ENCODE assay signal across 23 cellular contexts in genomic region chr7:137959987-137960386, GRCh38. TPM values are rescaled to one million over a fixed set of nuclear protein-coding genes. Genes with fewer than 3 reads are reported as not detected.
DNase-seq lines count a peak whose midpoint lies in the region; ATAC-seq and TF ChIP-seq lines count a peak whose summit lies in the region.
"Had no signal": no experiment of that assay in that cellular context is flagged by ENCODE, and none has a peak within 500 bp of the region (broad histone marks: within the 10 kb centered on the region; RNA-seq: fewer than 3 reads in every experiment).

No MANE protein-coding gene starts in this region.

- peaks cover 93% of the 10 kb centered on the region for H3K4me1 ChIP-seq in Caco-2
- H3K4me1 ChIP-seq in tibial artery: peaks cover 0 to 92% (median 54%) of the 10 kb centered on the region in 4 donors

- H3K9me3 Mint-ChIP-seq in Caco-2 (ENCODE audit: unreplicated experiment): no peaks in the 10 kb centered on the region
- no peaks in the 10 kb centered on the region for H3K9me3 Mint-ChIP-seq in WTC11
- H3K9me3 Mint-ChIP-seq: CD4-positive, alpha-beta memory T cell had no signal

- no peak for TF ChIP-seq CTCF in Caco-2 (IDR thresholded peaks at IDR 0.05; ENCODE audit: insufficient read depth in 1 of 2, low read depth in 1 of 2, low read length in 1 of 2, severe bottlenecking in 1 of 2, unreplicated experiment in 1 of 2)
- TF ChIP-seq CTCF in WTC11 (IDR thresholded peaks at IDR 0.05): no peak
- no peak for TF ChIP-seq CTCF in choroid plexus epithelial cell (conservative IDR thresholded peaks at IDR 0.05; ENCODE audit: low read depth, low read length)
- TF ChIP-seq CTCF in tibial artery (IDR thresholded peaks at IDR 0.05): no peak

- H3K27me3 ChIP-seq in Caco-2 (replicated peaks; ENCODE audit: control insufficient read depth, insufficient read depth, low read length) (no peaks in the 10 kb centered on the region), tibial artery (no peaks in the 10 kb centered on the region)

- POLR2A ChIA-PET in Caco-2 (lab: Charles Lee) (no interaction called here), WTC11 (lab: Charles Lee) (no interaction called here)

- H3K27me3 Mint-ChIP-seq in Caco-2 (ENCODE audit: insufficient read depth, unreplicated experiment): no peaks in the 10 kb centered on the region
- H3K27me3 Mint-ChIP-seq in WTC11 (ENCODE audit: low read depth): no peaks in the 10 kb centered on the region
- H3K27me3 Mint-ChIP-seq: CD4-positive, alpha-beta memory T cell had no signal

- no peak for ATAC-seq in WTC11
- ATAC-seq: A549 had no signal

- H3K4me1 Mint-ChIP-seq in Caco-2 (ENCODE audit: low read depth, unreplicated experiment): peaks cover 78% of the 10 kb centered on the region
- peaks cover 64% of the 10 kb centered on the region for H3K4me1 Mint-ChIP-seq in WTC11

- CTCF ChIA-PET in Caco-2 (lab: Charles Lee) (no interaction called here), WTC11 (lab: Charles Lee) (no interaction called here)

- H3K36me3 ChIP-seq in Caco-2 (ENCODE audit: control insufficient read depth, insufficient read depth, low read length) (no peaks in the 10 kb centered on the region), tibial artery (no peaks in the 10 kb centered on the region)

- DNase-seq in Caco-2: no peak
- DNase-seq in WTC11 (ENCODE audit: low spot score): no peak
- peak; percentile 48 for DNase-seq in choroid plexus epithelial cell (ENCODE audit: low read depth)
- DNase-seq in tibial artery: no peak
- no peak for DNase-seq in mesenteric fat pad (ENCODE audit: low spot score)
- no peak for DNase-seq in T-helper 9 cell
- DNase-seq in A172 (ENCODE audit: low spot score): no peak
- DNase-seq: C1 segment of cervical spinal cord; CD4-positive, alpha-beta memory T cell; DMS153; DND-41; H7; Kasumi-1; MV-4-11; NCI-H1105 treated with DMSO at 0.1 percent for 48 hours; NCI-H146; NCI-H1930; NCI-H2107; NCI-H524; NCI-H748 treated with DMSO at 0.1 percent for 48 hours; SIG-M5 had no signal

- H3K27ac Mint-ChIP-seq in Caco-2 (ENCODE audit: unreplicated experiment) (peak overlapping the region; percentile 73), WTC11 (peak overlapping the region; percentile 31; the same call in 1 of the 2 replicates)
- H3K27ac Mint-ChIP-seq: CD4-positive, alpha-beta memory T cell had no signal

- H3K4me3 ChIP-seq in Caco-2 (ENCODE audit: low read depth, low read length) (no peak overlapping the region), choroid plexus epithelial cell (ENCODE audit: low read depth, low read length) (no peak overlapping the region), tibial artery (no peak overlapping the region)
- H3K4me3 ChIP-seq: A549, SK-N-MC had no signal

- H3K27ac ChIP-seq in tibial artery: peak overlapping the region; percentile 21 to 77
- H3K27ac ChIP-seq: SK-N-MC had no signal

- H3K4me3 Mint-ChIP-seq in Caco-2 (ENCODE audit: unreplicated experiment) (no peak overlapping the region), WTC11 (no peak overlapping the region)
- H3K4me3 Mint-ChIP-seq: CD4-positive, alpha-beta memory T cell had no signal

- H3K9me3 ChIP-seq in Caco-2: no peaks in the 10 kb centered on the region
- no peaks in the 10 kb centered on the region for H3K9me3 ChIP-seq in tibial artery
- H3K9me3 ChIP-seq: A549 had no signal

- intact Hi-C loops in Caco-2 (cut with micrococcal nuclease; ENCODE audit: unreplicated experiment) (no loop called here), tibial artery (cut with DNase I; ENCODE audit: low total_unique reads) (no loop called here)

- H3K36me3 Mint-ChIP-seq in Caco-2 (ENCODE audit: insufficient read depth, unreplicated experiment) (peaks cover 43% of the 10 kb centered on the region), WTC11 (peaks cover 28% of the 10 kb centered on the region)

- no TSS peak for BruUV-seq in Caco-2 (replicated peaks; lab: Mats Ljungman, UMichigan)

TF ChIP-seq in WTC11, 78 proteins besides CTCF, POLR2A, EP300 and RAD21:
- TF ChIP-seq, protein P1, sequence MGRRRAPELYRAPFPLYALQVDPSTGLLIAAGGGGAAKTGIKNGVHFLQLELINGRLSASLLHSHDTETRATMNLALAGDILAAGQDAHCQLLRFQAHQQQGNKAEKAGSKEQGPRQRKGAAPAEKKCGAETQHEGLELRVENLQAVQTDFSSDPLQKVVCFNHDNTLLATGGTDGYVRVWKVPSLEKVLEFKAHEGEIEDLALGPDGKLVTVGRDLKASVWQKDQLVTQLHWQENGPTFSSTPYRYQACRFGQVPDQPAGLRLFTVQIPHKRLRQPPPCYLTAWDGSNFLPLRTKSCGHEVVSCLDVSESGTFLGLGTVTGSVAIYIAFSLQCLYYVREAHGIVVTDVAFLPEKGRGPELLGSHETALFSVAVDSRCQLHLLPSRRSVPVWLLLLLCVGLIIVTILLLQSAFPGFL (CRISPR knock-in tag; IDR thresholded peaks at IDR 0.05; ENCODE audit: borderline replicate concordance): no peak
- no peak for TF ChIP-seq FOXP1 (CRISPR knock-in tag; IDR thresholded peaks at IDR 0.05; ENCODE audit: borderline replicate concordance)
- no peak for TF ChIP-seq ZNF121 (CRISPR knock-in tag; IDR thresholded peaks at IDR 0.05)

RNA-seq across cellular contexts. Expression of gene CREB3L2, which starts 41.9 kb away (rescaled TPM):
- total RNA-seq in Caco-2 (2022): 106 and 123 TPM in 2 replicates
- total RNA-seq in WTC11 (2021): 48.1 to 60.6 TPM (median 52.1 TPM) in 3 replicates
- 175 TPM for total RNA-seq in mesenteric fat pad
- total RNA-seq in A172 (2014; rRNA removed; shearing (Covaris generic)): 3.9 and 5.5 TPM in 2 replicates
